Comparison of ENCODE assay signal across 23 cellular contexts in the genomic region with DNA sequence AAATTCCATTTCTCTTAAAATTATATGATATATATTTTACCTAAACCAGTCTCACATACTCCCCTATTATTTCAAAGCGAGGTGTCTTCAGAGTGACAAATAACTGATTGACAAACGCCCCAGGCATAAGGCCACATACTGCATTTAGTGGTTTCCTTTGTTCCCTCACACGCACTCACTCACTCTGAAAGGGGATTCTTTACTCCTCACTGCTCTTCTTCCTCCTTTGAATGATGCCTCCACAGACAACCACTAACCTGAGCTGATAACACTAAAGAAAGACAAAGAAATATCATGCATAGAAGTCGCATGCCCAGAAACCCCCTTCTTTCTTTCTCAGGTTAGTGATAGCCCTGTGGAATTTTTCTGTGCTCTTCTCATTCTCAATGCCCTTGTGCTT.
"Had no signal": no experiment of that assay in that cellular context is flagged by ENCODE, and none has a peak within 500 bp of the region (broad histone marks: within the 10 kb centered on the region; RNA-seq: fewer than 3 reads in every experiment).

No MANE protein-coding gene starts in this region.

- H3K4me1 ChIP-seq: adrenal gland, Peyer's patch had no signal

- H3K27ac ChIP-seq: adrenal gland, Peyer's patch, SJSA1 had no signal

- H3K4me3 Mint-ChIP-seq: activated CD8-positive, alpha-beta T cell treated with anti-CD3 and anti-CD28 coated beads for 36 hours; activated naive CD8-positive, alpha-beta T cell treated with anti-CD3 and anti-CD28 coated beads, Interleukin-2, amount 10 ng/mL, durations not matched to agents 7 days and 5 days; T-helper 1 cell treated with Interleukin-12 subunit alpha and Interleukin-12 subunit beta and Interleukin-4 antibody, amounts not matched to agents 30 μg/mL and 1 μg/mL, for 36 hours had no signal

- H3K9me3 ChIP-seq: adrenal gland, MG63, Peyer's patch, SJSA1 had no signal

- ATAC-seq: activated CD4-positive, CD25-positive, alpha-beta regulatory T cell treated with anti-CD3 and anti-CD28 coated beads, Interleukin-2, amount 50 U/mL, for 24 hours; activated CD8-positive, alpha-beta T cell treated with anti-CD3 and anti-CD28 coated beads for 36 hours; SK-N-SH treated with all-trans-retinoic acid at 6 μM for 48 hours had no signal

- H3K27me3 ChIP-seq: adrenal gland, MG63, Peyer's patch, SJSA1 had no signal

- H3K27me3 Mint-ChIP-seq: activated CD8-positive, alpha-beta T cell treated with anti-CD3 and anti-CD28 coated beads for 36 hours had no signal

- H3K4me3 ChIP-seq: adrenal gland, MG63, Peyer's patch, SJSA1 had no signal

- H3K36me3 ChIP-seq: adrenal gland, MG63, Peyer's patch, SJSA1 had no signal

- H3K36me3 Mint-ChIP-seq: activated naive CD8-positive, alpha-beta T cell treated with anti-CD3 and anti-CD28 coated beads, Interleukin-2, amount 10 ng/mL, durations not matched to agents 7 days and 5 days had no signal

- H3K27ac Mint-ChIP-seq: activated CD8-positive, alpha-beta T cell treated with anti-CD3 and anti-CD28 coated beads for 36 hours; activated naive CD8-positive, alpha-beta T cell treated with anti-CD3 and anti-CD28 coated beads, Interleukin-2, amount 10 ng/mL, durations not matched to agents 7 days and 5 days; T-helper 1 cell treated with Interleukin-12 subunit alpha and Interleukin-12 subunit beta and Interleukin-4 antibody, amounts not matched to agents 30 μg/mL and 1 μg/mL, for 36 hours had no signal

- H3K9me3 Mint-ChIP-seq: activated CD8-positive, alpha-beta T cell treated with anti-CD3 and anti-CD28 coated beads for 36 hours; activated naive CD8-positive, alpha-beta T cell treated with anti-CD3 and anti-CD28 coated beads, Interleukin-2, amount 10 ng/mL, durations not matched to agents 7 days and 5 days; T-helper 1 cell treated with Interleukin-12 subunit alpha and Interleukin-12 subunit beta and Interleukin-4 antibody, amounts not matched to agents 30 μg/mL and 1 μg/mL, for 36 hours had no signal

- DNase-seq: activated CD4-positive, alpha-beta T cell treated with anti-CD3 and anti-CD28 coated beads for 4 hours; activated CD8-positive, alpha-beta memory T cell treated with anti-CD3 and anti-CD28 coated beads, Interleukin-2, amount 50 U/mL, for 48 hours; activated CD8-positive, alpha-beta T cell treated with anti-CD3 and anti-CD28 coated beads for 36 hours; activated naive CD4-positive, alpha-beta T cell treated with anti-CD3 and anti-CD28 coated beads, Interleukin-2, amount 50 U/mL, for 16 hours; activated naive CD8-positive, alpha-beta T cell treated with anti-CD3 and anti-CD28 coated beads, Interleukin-2, amount 10 ng/mL, durations not matched to agents 7 days and 5 days; activated T-cell treated with anti-CD3 and anti-CD28 coated beads, Interleukin-2, amount 50 U/mL, for 1 hour; adrenal gland; anterior cingulate cortex; cerebellar nuclear complex; MG63; MV-4-11; NCI-H1092 treated with DMSO at 0.1 percent for 48 hours; NCI-H1417 treated with DMSO at 0.1 percent for 48 hours; NCI-H187; NCI-H2081; NCI-H510A treated with DMSO at 0.1 percent for 48 hours; NCI-H69; Peyer's patch; SHP77 had no signal
